ENCODE assay signal across 11 cellular contexts in the genomic region with DNA sequence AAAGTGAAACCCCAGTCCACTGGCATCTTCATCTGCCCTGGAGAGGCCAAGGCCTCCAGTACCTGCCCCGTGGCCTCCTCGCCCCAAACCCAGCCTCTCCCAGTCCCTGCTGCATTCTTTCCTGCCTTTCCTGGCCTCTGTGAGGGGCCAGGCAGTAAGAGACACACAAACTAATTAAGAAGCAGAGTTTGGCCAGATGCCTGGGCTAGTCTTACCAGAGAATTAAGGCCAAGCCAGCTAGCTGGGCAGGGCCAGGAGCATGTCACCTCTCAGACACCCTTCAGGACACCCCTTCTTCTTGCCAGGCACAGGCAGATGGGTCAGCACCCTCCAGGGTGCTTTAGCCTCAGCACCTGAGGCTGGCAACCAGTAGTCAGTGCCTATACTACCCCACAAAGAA. TPM values are rescaled to one million over a fixed set of nuclear protein-coding genes. Genes with fewer than 3 reads are reported as not detected.
DNase-seq lines count a peak whose midpoint lies in the region; ATAC-seq and TF ChIP-seq lines count a peak whose summit lies in the region.
"Had no signal": no experiment of that assay in that cellular context is flagged by ENCODE, and none has a peak within 500 bp of the region (broad histone marks: within the 10 kb centered on the region; RNA-seq: fewer than 3 reads in every experiment).

No MANE protein-coding gene starts in this region.

- ATAC-seq in WTC11 (no peak), HG02763 (IDR thresholded peaks at IDR 0.05; ENCODE audit: unreplicated experiment) (no peak), HG03442 (IDR thresholded peaks at IDR 0.05; ENCODE audit: unreplicated experiment) (no peak)
- no peak for ATAC-seq in stimulated activated naive CD8-positive, alpha-beta T cell treated with anti-CD3 and anti-CD28 coated beads, Interleukin-15, amount 100 ng/mL, for 72 hours
- ATAC-seq: heart right ventricle had no signal

- H3K4me1 Mint-ChIP-seq in activated naive CD4-positive, alpha-beta T cell treated with anti-CD3 and anti-CD28 coated beads for 36 hours (ENCODE audit: low read depth) = peaks cover 21% of the 10 kb centered on the region
- H3K4me1 Mint-ChIP-seq in WTC11 = peaks cover 22% of the 10 kb centered on the region
- H3K4me1 Mint-ChIP-seq in stimulated activated naive CD8-positive, alpha-beta T cell treated with anti-CD3 and anti-CD28 coated beads, Interleukin-15, amount 100 ng/mL, for 72 hours = peaks cover 48% of the 10 kb centered on the region

- CTCF ChIA-PET in activated naive CD4-positive, alpha-beta T cell treated with anti-CD3 and anti-CD28 coated beads for 36 hours (lab: Charles Lee) = no interaction called here
- CTCF ChIA-PET in WTC11 (lab: Charles Lee) = no interaction called here

- POLR2A ChIA-PET in WTC11 (lab: Charles Lee) = no interaction called here

- TF ChIP-seq CTCF in WTC11 (IDR thresholded peaks at IDR 0.05) = no peak
- TF ChIP-seq CTCF in fibroblast of the aortic adventitia (IDR thresholded peaks at IDR 0.05; ENCODE audit: insufficient read depth, low read length) = no peak

- no peak overlapping the region for H3K27ac Mint-ChIP-seq in activated naive CD4-positive, alpha-beta T cell treated with anti-CD3 and anti-CD28 coated beads for 36 hours
- no peak overlapping the region for H3K27ac Mint-ChIP-seq in WTC11
- no peak overlapping the region for H3K27ac Mint-ChIP-seq in stimulated activated naive CD8-positive, alpha-beta T cell treated with anti-CD3 and anti-CD28 coated beads, Interleukin-15, amount 100 ng/mL, for 72 hours

- intact Hi-C loops in activated naive CD4-positive, alpha-beta T cell treated with anti-CD3 and anti-CD28 coated beads for 36 hours (cut with micrococcal nuclease) = loop anchor here (5.0 kb wide), 4 partner anchors 167 to 438 kb away; a partner anchor contains a TSS

- peak overlapping the region; percentile 77 for H3K4me3 Mint-ChIP-seq in activated naive CD4-positive, alpha-beta T cell treated with anti-CD3 and anti-CD28 coated beads for 36 hours
- peak overlapping the region; percentile 57 for H3K4me3 Mint-ChIP-seq in WTC11
- H3K4me3 Mint-ChIP-seq in stimulated activated naive CD8-positive, alpha-beta T cell treated with anti-CD3 and anti-CD28 coated beads, Interleukin-15, amount 100 ng/mL, for 72 hours = peak overlapping the region; percentile 80 to 83

- no peaks in the 10 kb centered on the region for H3K36me3 Mint-ChIP-seq in activated naive CD4-positive, alpha-beta T cell treated with anti-CD3 and anti-CD28 coated beads for 36 hours (ENCODE audit: low read depth)
- no peaks in the 10 kb centered on the region for H3K36me3 Mint-ChIP-seq in WTC11

- H3K27me3 Mint-ChIP-seq in activated naive CD4-positive, alpha-beta T cell treated with anti-CD3 and anti-CD28 coated beads for 36 hours (ENCODE audit: low read depth) = peaks cover 19% of the 10 kb centered on the region
- H3K27me3 Mint-ChIP-seq in WTC11 (ENCODE audit: low read depth) = peaks cover 82% of the 10 kb centered on the region
- H3K27me3 Mint-ChIP-seq in stimulated activated naive CD8-positive, alpha-beta T cell treated with anti-CD3 and anti-CD28 coated beads, Interleukin-15, amount 100 ng/mL, for 72 hours = peaks cover 69% of the 10 kb centered on the region

- peak overlapping the region; percentile 28 for H3K4me3 ChIP-seq in fibroblast of the aortic adventitia (ENCODE audit: low read depth, low read length)

- H3K9me3 Mint-ChIP-seq in activated naive CD4-positive, alpha-beta T cell treated with anti-CD3 and anti-CD28 coated beads for 36 hours = no peaks in the 10 kb centered on the region
- no peaks in the 10 kb centered on the region for H3K9me3 Mint-ChIP-seq in WTC11
- no peaks in the 10 kb centered on the region for H3K9me3 Mint-ChIP-seq in stimulated activated naive CD8-positive, alpha-beta T cell treated with anti-CD3 and anti-CD28 coated beads, Interleukin-15, amount 100 ng/mL, for 72 hours

- no peak for DNase-seq in activated naive CD4-positive, alpha-beta T cell treated with anti-CD3 and anti-CD28 coated beads for 36 hours
- no peak for DNase-seq in activated naive CD4-positive, alpha-beta T cell treated with Interleukin-2 at 50 U/mL for 16 hours
- no peak for DNase-seq in WTC11 (ENCODE audit: low spot score)
- DNase-seq in fibroblast of the aortic adventitia (ENCODE audit: low read depth) = no peak
- no peak for DNase-seq in stimulated activated naive CD8-positive, alpha-beta T cell treated with anti-CD3 and anti-CD28 coated beads, Interleukin-15, amount 100 ng/mL, for 72 hours
- DNase-seq in SK-N-DZ (ENCODE audit: low spot score) = no peak
- DNase-seq: activated effector memory CD4-positive, alpha-beta T cell treated with Interleukin-2 at 50 U/mL for 16 hours; heart right ventricle; NCI-H1105 treated with DMSO at 0.1 percent for 48 hours had no signal

TF ChIP-seq in WTC11, 78 proteins besides CTCF, POLR2A, EP300 and RAD21:
- TF ChIP-seq, protein P1, sequence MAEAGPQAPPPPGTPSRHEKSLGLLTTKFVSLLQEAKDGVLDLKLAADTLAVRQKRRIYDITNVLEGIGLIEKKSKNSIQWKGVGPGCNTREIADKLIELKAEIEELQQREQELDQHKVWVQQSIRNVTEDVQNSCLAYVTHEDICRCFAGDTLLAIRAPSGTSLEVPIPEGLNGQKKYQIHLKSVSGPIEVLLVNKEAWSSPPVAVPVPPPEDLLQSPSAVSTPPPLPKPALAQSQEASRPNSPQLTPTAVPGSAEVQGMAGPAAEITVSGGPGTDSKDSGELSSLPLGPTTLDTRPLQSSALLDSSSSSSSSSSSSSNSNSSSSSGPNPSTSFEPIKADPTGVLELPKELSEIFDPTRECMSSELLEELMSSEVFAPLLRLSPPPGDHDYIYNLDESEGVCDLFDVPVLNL (CRISPR knock-in tag; IDR thresholded peaks at IDR 0.05; ENCODE audit: borderline replicate concordance, low read depth) = no peak
TF ChIP-seq in WTC11: peak in this region for 0.

RNA-seq across cellular contexts. Expression of a gene that starts 2.4 kb away (rescaled TPM):
- total RNA-seq in activated naive CD4-positive, alpha-beta T cell treated with anti-CD3 and anti-CD28 coated beads for 36 hours = 1 to 10 TPM; 2.8 to 3.6 TPM
- 1.3 to 2.6 TPM (median 1.3 TPM) in 3 replicates for total RNA-seq in WTC11 (2021)
- total RNA-seq in fibroblast of the aortic adventitia (ENCODE audit: low replicate concordance) = 5.1 and 11.4 TPM in 2 replicates
- polyA plus RNA-seq in SK-N-DZ (2014; cell fraction: cytosol; rRNA removed) = 0.07 and 0.12 TPM in 2 replicates
- 0.25 and 0.95 TPM in 2 replicates for polyA plus RNA-seq in SK-N-DZ (2014; cell fraction: nucleus; rRNA removed)
